Comparison of ENCODE assay signal across 8 cellular contexts in the genomic region with DNA sequence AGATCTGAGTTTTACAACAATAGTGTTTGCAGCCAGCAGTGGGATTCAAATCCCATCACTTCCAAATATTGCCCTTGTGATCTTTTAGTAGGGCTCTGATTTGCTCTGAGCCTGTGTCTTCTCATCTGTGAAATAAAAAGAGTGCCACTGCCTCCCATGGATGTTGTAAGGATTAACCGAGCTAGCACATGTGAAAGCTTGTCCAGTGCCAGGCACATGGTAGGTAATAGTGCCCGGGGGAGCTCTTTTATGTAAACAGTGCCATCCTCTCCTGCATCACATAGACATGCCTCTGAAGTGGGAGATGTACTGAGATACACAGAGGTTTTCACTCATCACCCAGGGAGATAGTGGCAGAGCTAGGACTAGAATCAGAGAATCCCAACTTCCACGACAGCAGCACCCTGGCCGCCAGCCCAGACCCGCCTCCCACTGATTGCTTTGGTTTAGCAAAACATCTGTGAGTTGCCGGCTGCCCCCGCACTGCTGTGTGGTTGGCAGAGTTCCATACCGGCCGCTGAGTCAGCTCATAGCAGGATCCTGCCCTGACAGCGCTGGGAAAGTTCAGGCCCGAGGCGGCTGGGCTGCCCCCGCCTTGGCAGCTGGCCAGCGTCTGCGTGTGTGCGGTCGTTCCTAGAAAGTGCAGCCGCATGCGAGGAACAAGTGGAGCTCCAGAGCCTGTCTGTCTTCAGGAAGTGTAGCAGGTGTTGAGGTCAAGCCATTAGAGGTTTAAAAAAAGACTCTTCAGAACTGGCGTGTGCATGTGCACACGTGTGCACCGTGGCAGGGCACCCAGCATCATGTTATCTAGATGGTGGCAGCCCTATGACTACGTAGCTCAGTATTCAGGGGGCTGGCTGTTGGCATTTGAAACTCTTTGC. TPM values are rescaled to one million over a fixed set of nuclear protein-coding genes. Genes with fewer than 3 reads are reported as not detected.
DNase-seq lines count a peak whose midpoint lies in the region; ATAC-seq and TF ChIP-seq lines count a peak whose summit lies in the region.

No MANE protein-coding gene starts in this region.

- peaks cover 49 to 50% of the 10 kb centered on the region in 2 experiments for H3K4me1 ChIP-seq in neutrophil (ENCODE audit: control insufficient read depth in 1 of 2, insufficient read depth in 1 of 2, low read depth in 1 of 2, low read length in 1 of 2)
- H3K4me1 ChIP-seq in stomach smooth muscle (ENCODE audit: control insufficient read depth, insufficient read depth, low read length) = peaks cover 21% of the 10 kb centered on the region

- H3K4me3 ChIP-seq in fibroblast of pulmonary artery (replicated peaks; ENCODE audit: low read depth, low read length) (no peak overlapping the region), neutrophil (ENCODE audit: low read depth in 1 of 2, low read length in 1 of 2) (no peak overlapping the region), stomach smooth muscle (ENCODE audit: low read length in 2 of 2) (peak overlapping the region; percentile 44 to 52)

- H3K9me3 ChIP-seq in neutrophil = no peaks in the 10 kb centered on the region
- no peaks in the 10 kb centered on the region for H3K9me3 ChIP-seq in stomach smooth muscle (ENCODE audit: control insufficient read depth in 2 of 2, low read length in 2 of 2)

- peak; percentile 60 for ATAC-seq in GM21825 (IDR thresholded peaks at IDR 0.05; ENCODE audit: unreplicated experiment)
- peak; percentile 81 for ATAC-seq in activated T-helper 17 cell treated with anti-CD3 and anti-CD28 coated beads, Interleukin-2, amount 50 U/mL, for 72 hours (replicated peaks)

- peak overlapping the region; percentile 34 for H3K27ac ChIP-seq in neutrophil
- H3K27ac ChIP-seq in stomach smooth muscle (ENCODE audit: low read length) = peak overlapping the region; percentile 41

- peak overlapping the region; percentile 72 for H3K27ac Mint-ChIP-seq in activated T-helper 17 cell treated with anti-CD3 and anti-CD28 coated beads, Interleukin-2, amount 50 U/mL, for 72 hours

- H3K4me3 Mint-ChIP-seq in activated T-helper 17 cell treated with anti-CD3 and anti-CD28 coated beads, Interleukin-2, amount 50 U/mL, for 72 hours = peak overlapping the region; percentile 99

- DNase-seq in DMS53 treated with DMSO at 0.1 percent for 48 hours (lab: John Stamatoyannopoulos, UW; ENCODE audit: unreplicated experiment) = peak; percentile 87
- DNase-seq in LHCN-M2 (ENCODE audit: low read depth) = peak; percentile 99
- DNase-seq in RPMI8226 = peak; percentile 100
- DNase-seq in fibroblast of pulmonary artery (ENCODE audit: low read depth) = peak; percentile 100

- H3K4me1 Mint-ChIP-seq in activated T-helper 17 cell treated with anti-CD3 and anti-CD28 coated beads, Interleukin-2, amount 50 U/mL, for 72 hours = peaks cover 61% of the 10 kb centered on the region

- no peak for TF ChIP-seq CTCF in fibroblast of pulmonary artery (IDR thresholded peaks at IDR 0.05; ENCODE audit: low read length, missing control alignments)
- no peak for TF ChIP-seq CTCF in neutrophil (IDR thresholded peaks at IDR 0.05)

- H3K36me3 ChIP-seq in neutrophil (peaks cover 70% of the 10 kb centered on the region), stomach smooth muscle (ENCODE audit: control insufficient read depth in 2 of 2, insufficient read depth in 2 of 2, low read length in 2 of 2) (peaks cover 2 to 3% of the 10 kb centered on the region in 2 donors)

- H3K27me3 ChIP-seq in neutrophil (no peaks in the 10 kb centered on the region), stomach smooth muscle (ENCODE audit: control insufficient read depth in 1 of 2, insufficient read depth in 2 of 2, low read length in 2 of 2) (no peaks in the 10 kb centered on the region)

- peaks cover 94% of the 10 kb centered on the region for H3K36me3 Mint-ChIP-seq in activated T-helper 17 cell treated with anti-CD3 and anti-CD28 coated beads, Interleukin-2, amount 50 U/mL, for 72 hours (ENCODE audit: low read depth)

- H3K9ac ChIP-seq in stomach smooth muscle (ENCODE audit: low read length in 2 of 2) = no peak overlapping the region

- no peaks in the 10 kb centered on the region for H3K9me3 Mint-ChIP-seq in activated T-helper 17 cell treated with anti-CD3 and anti-CD28 coated beads, Interleukin-2, amount 50 U/mL, for 72 hours

- H3K27me3 Mint-ChIP-seq in activated T-helper 17 cell treated with anti-CD3 and anti-CD28 coated beads, Interleukin-2, amount 50 U/mL, for 72 hours = no peaks in the 10 kb centered on the region

RNA-seq across cellular contexts. Expression of gene ARID3B, which starts 5.0 kb away (rescaled TPM):
- 0.77 and 1.2 TPM in 2 replicates for total RNA-seq in LHCN-M2 (2014; rRNA removed)
- 0.69 TPM for polyA plus RNA-seq in LHCN-M2 (2012)
- total RNA-seq in activated T-helper 17 cell treated with anti-CD3 and anti-CD28 coated beads, Interleukin-2, amount 50 U/mL, for 72 hours = 10 to 100 TPM; 40.3 to 43.9 TPM

Comparison
In these comparisons a context has a peak if more than half of its experiments do, and no peak if none do; other contexts are left out.
1. H3K4me3 ChIP-seq: peak in stomach smooth muscle (2 of 2); none in fibroblast of pulmonary artery (single experiment) and neutrophil (0 of 2).
2. RNA of gene ARID3B, which starts 5.0 kb away (total RNA-seq): 40.3 to 43.9 TPM in activated T-helper 17 cell treated with anti-CD3 and anti-CD28 coated beads, Interleukin-2, amount 50 U/mL, for 72 hours; 0.77 to 1.2 TPM in LHCN-M2; every median in the first group is over 10 times any median in the second.
3. Peak in every context shown above with its lines, with median percentiles within 50 percentile points of each other: DNase-seq.